In genomic region chr5:126512451-126512850, GRCh38 we compare ENCODE assay signal across 17 cellular contexts.
"Had no signal": no experiment of that assay in that cellular context is flagged by ENCODE, and none has a peak within 500 bp of the region (broad histone marks: within the 10 kb centered on the region; RNA-seq: fewer than 3 reads in every experiment).

No MANE protein-coding gene starts in this region.

- H3K27ac Mint-ChIP-seq: dendritic cell treated with granulocyte-macrophage colony-stimulating factor and Interleukin-4, amounts not matched to agents 40 ng/mL and 50 ng/mL, for 4 days; naive B cell; neural progenitor cell; T-helper 1 cell treated with Interleukin-12 subunit alpha and Interleukin-12 subunit beta and Interleukin-4 antibody, amounts not matched to agents 30 μg/mL and 1 μg/mL, for 36 hours had no signal

- H3K4me3 Mint-ChIP-seq: dendritic cell treated with granulocyte-macrophage colony-stimulating factor and Interleukin-4, amounts not matched to agents 40 ng/mL and 50 ng/mL, for 4 days; naive B cell; neural progenitor cell; T-helper 1 cell treated with Interleukin-12 subunit alpha and Interleukin-12 subunit beta and Interleukin-4 antibody, amounts not matched to agents 30 μg/mL and 1 μg/mL, for 36 hours had no signal

- H3K36me3 ChIP-seq: cardiac muscle cell, esophagus muscularis mucosa, neural progenitor cell had no signal

- DNase-seq: activated CD4-positive, alpha-beta T cell treated with anti-CD3 and anti-CD28 coated beads, Interleukin-2, amount 50 U/mL, for 1 hour; activated CD8-positive, alpha-beta memory T cell treated with anti-CD3 and anti-CD28 coated beads, Interleukin-2, amount 50 U/mL, for 4 hours; activated gamma-delta T cell treated with Interleukin-2 at 50 U/mL for 16 hours; activated T-cell treated with anti-CD3 and anti-CD28 coated beads, Interleukin-2, amount 50 U/mL, for 48 hours; effector CD8-positive, alpha-beta T cell; mucosa of descending colon; naive B cell; SIG-M5; stimulated activated CD4-positive, alpha-beta T cell treated with anti-CD3 and anti-CD28 coated beads, Interleukin-2, amount 100 ng/mL, for 24 hours; stimulated activated naive CD4-positive, alpha-beta T cell treated with Interleukin-2 at 50 U/mL for 16 hours had no signal

- H3K36me3 Mint-ChIP-seq: activated naive CD4-positive, alpha-beta T cell treated with anti-CD3 and anti-CD28 coated beads, Interleukin-2, amount 50 U/mL, for 72 hours; naive B cell; neural progenitor cell had no signal

- H3K27ac ChIP-seq: cardiac muscle cell, neural progenitor cell, parathyroid adenoma had no signal

- H3K9me3 Mint-ChIP-seq: dendritic cell treated with granulocyte-macrophage colony-stimulating factor and Interleukin-4, amounts not matched to agents 40 ng/mL and 50 ng/mL, for 4 days; naive B cell; T-helper 1 cell treated with Interleukin-12 subunit alpha and Interleukin-12 subunit beta and Interleukin-4 antibody, amounts not matched to agents 30 μg/mL and 1 μg/mL, for 36 hours had no signal

- H3K9me3 ChIP-seq: esophagus muscularis mucosa, mucosa of descending colon had no signal

- H3K4me1 ChIP-seq: neural progenitor cell, parathyroid adenoma had no signal

- H3K27me3 ChIP-seq: cardiac muscle cell, esophagus muscularis mucosa, neural progenitor cell had no signal

- H3K27me3 Mint-ChIP-seq: dendritic cell treated with granulocyte-macrophage colony-stimulating factor and Interleukin-4, amounts not matched to agents 40 ng/mL and 50 ng/mL, for 4 days had no signal

- H3K4me3 ChIP-seq: cardiac muscle cell, esophagus muscularis mucosa, mucosa of descending colon, neural progenitor cell had no signal
